18 cellular contexts compared by ENCODE assay signal in the genomic region with DNA sequence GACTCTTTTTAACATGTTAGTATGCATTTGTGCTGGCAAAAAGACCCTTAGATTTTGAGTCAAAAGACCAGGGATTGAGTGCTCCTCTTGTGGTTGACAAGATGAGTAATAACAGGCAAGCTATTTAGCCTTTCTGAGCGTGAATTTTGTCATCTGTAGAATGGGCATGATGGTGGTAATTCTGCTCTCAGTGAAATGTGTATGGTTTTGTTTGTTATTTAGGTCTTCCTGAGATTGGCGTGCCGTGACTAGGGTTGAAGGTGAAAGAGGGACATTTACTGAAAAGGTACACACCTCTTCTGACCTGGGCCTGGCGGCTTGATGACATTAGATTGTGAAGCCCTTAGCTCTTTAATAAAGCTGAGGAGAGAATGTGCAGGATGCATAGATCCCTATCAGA. TPM values are rescaled to one million over a fixed set of nuclear protein-coding genes. Genes with fewer than 3 reads are reported as not detected.
A peak's percentile ranks its signal among the peaks of the same experiment; 100 is the strongest.
DNase-seq lines count a peak whose midpoint lies in the region; ATAC-seq and TF ChIP-seq lines count a peak whose summit lies in the region.
"Had no signal": no experiment of that assay in that cellular context is flagged by ENCODE, and none has a peak within 500 bp of the region (broad histone marks: within the 10 kb centered on the region; RNA-seq: fewer than 3 reads in every experiment).

No MANE protein-coding gene starts in this region.

- no peaks in the 10 kb centered on the region for H3K36me3 ChIP-seq in Caco-2 (ENCODE audit: control insufficient read depth, insufficient read depth, low read length)
- no peaks in the 10 kb centered on the region for H3K36me3 ChIP-seq in GM23338 (ENCODE audit: insufficient read depth)
- H3K36me3 ChIP-seq: BLaER1, HAP-1, transverse colon had no signal

- H3K27me3 Mint-ChIP-seq in activated CD8-positive, alpha-beta memory T cell treated with anti-CD3 and anti-CD28 coated beads, Interleukin-2, amount 10 ng/mL, durations not matched to agents 7 days and 5 days: peaks cover 10% of the 10 kb centered on the region
- peaks cover 4% of the 10 kb centered on the region for H3K27me3 Mint-ChIP-seq in dendritic cell treated with granulocyte-macrophage colony-stimulating factor and Interleukin-4, amounts not matched to agents 40 ng/mL and 50 ng/mL, for 4 days
- H3K27me3 Mint-ChIP-seq in Caco-2 (ENCODE audit: insufficient read depth, unreplicated experiment) (peaks cover 16% of the 10 kb centered on the region), GM23338 (ENCODE audit: insufficient read depth, low read depth, poor library complexity) (no peaks in the 10 kb centered on the region)

- peak; percentile 61 for ATAC-seq in activated CD8-positive, alpha-beta memory T cell treated with anti-CD3 and anti-CD28 coated beads, Interleukin-2, amount 10 ng/mL, durations not matched to agents 7 days and 5 days
- ATAC-seq in GM21515 (IDR thresholded peaks at IDR 0.05; ENCODE audit: unreplicated experiment) (peak; percentile 50), HG03039 (IDR thresholded peaks at IDR 0.05; ENCODE audit: unreplicated experiment) (peak; percentile 81), GM23338 (no peak)
- ATAC-seq: stimulated activated memory B cell treated with anti-CD40 and anti-IgM and Interleukin-4, amounts not matched to agents 10 μg/mL and 1 μg/mL and 100 μg/mL, for 72 hours had no signal

- DNase-seq in activated CD8-positive, alpha-beta memory T cell treated with anti-CD3 and anti-CD28 coated beads, Interleukin-2, amount 10 ng/mL, durations not matched to agents 7 days and 5 days: no peak
- no peak for DNase-seq in activated CD8-positive, alpha-beta memory T cell treated with anti-CD3 and anti-CD28 coated beads, Interleukin-2, amount 50 U/mL, for 48 hours
- no peak for DNase-seq in Caco-2
- no peak for DNase-seq in HuH-7 (ENCODE audit: low spot score)
- DNase-seq in GM23338 (ENCODE audit: low spot score): no peak
- DNase-seq: activated CD4-positive, alpha-beta T cell treated with anti-CD3 and anti-CD28 coated beads, Interleukin-2, amount 50 U/mL, for 1 hour; activated T-cell treated with anti-CD3 and anti-CD28 coated beads, Interleukin-2, amount 50 U/mL, for 48 hours; dermis blood vessel endothelial cell; NCI-H2171; NCI-H748 treated with DMSO at 0.1 percent for 48 hours; transverse colon had no signal

- intact Hi-C loops in dendritic cell treated with granulocyte-macrophage colony-stimulating factor and Interleukin-4, amounts not matched to agents 40 ng/mL and 50 ng/mL, for 4 days (cut with micrococcal nuclease): no loop called here
- intact Hi-C loops in Caco-2 (cut with micrococcal nuclease; ENCODE audit: unreplicated experiment): loop anchor here (5.0 kb wide), 2 partner anchors 521 to 566 kb away; no protein-coding TSS in a partner anchor

- peaks cover 21% of the 10 kb centered on the region for H3K4me1 Mint-ChIP-seq in activated CD8-positive, alpha-beta memory T cell treated with anti-CD3 and anti-CD28 coated beads, Interleukin-2, amount 10 ng/mL, durations not matched to agents 7 days and 5 days
- H3K4me1 Mint-ChIP-seq in dendritic cell treated with granulocyte-macrophage colony-stimulating factor and Interleukin-4, amounts not matched to agents 40 ng/mL and 50 ng/mL, for 4 days (ENCODE audit: low read depth): peaks cover 36% of the 10 kb centered on the region
- H3K4me1 Mint-ChIP-seq in Caco-2 (ENCODE audit: low read depth, unreplicated experiment) (peaks cover 24% of the 10 kb centered on the region), GM23338 (no peaks in the 10 kb centered on the region)
- H3K4me1 Mint-ChIP-seq: stimulated activated memory B cell treated with anti-CD40 and anti-IgM and Interleukin-4, amounts not matched to agents 10 μg/mL and 1 μg/mL and 100 μg/mL, for 72 hours had no signal

- H2AFZ ChIP-seq in GM23338: no peak overlapping the region

- no peak overlapping the region for H3K27ac ChIP-seq in GM23338 (ENCODE audit: low read depth)
- H3K27ac ChIP-seq: BLaER1, epithelial cell of prostate, transverse colon had no signal

- no peaks in the 10 kb centered on the region; the same call in 1 of the 2 replicates for H3K27me3 ChIP-seq in Caco-2 (replicated peaks; ENCODE audit: control insufficient read depth, insufficient read depth, low read length)
- H3K27me3 ChIP-seq in GM23338 (ENCODE audit: insufficient read depth): no peaks in the 10 kb centered on the region
- H3K27me3 ChIP-seq: BLaER1, transverse colon had no signal

- no peak overlapping the region for H3K4me3 ChIP-seq in Caco-2 (ENCODE audit: low read depth, low read length)
- H3K4me3 ChIP-seq in GM23338: no peak overlapping the region
- H3K4me3 ChIP-seq: BLaER1, HAP-1, transverse colon had no signal

- no TSS peak for BruUV-seq in Caco-2 (replicated peaks; lab: Mats Ljungman, UMichigan)

- no peaks in the 10 kb centered on the region for H3K9me3 ChIP-seq in Caco-2
- H3K9me3 ChIP-seq: BLaER1, HAP-1, transverse colon had no signal

- H3K4me3 Mint-ChIP-seq in activated CD8-positive, alpha-beta memory T cell treated with anti-CD3 and anti-CD28 coated beads, Interleukin-2, amount 10 ng/mL, durations not matched to agents 7 days and 5 days: no peak overlapping the region
- no peak overlapping the region for H3K4me3 Mint-ChIP-seq in dendritic cell treated with granulocyte-macrophage colony-stimulating factor and Interleukin-4, amounts not matched to agents 40 ng/mL and 50 ng/mL, for 4 days
- H3K4me3 Mint-ChIP-seq in Caco-2 (ENCODE audit: unreplicated experiment) (no peak overlapping the region), GM23338 (no peak overlapping the region)
- H3K4me3 Mint-ChIP-seq: stimulated activated memory B cell treated with anti-CD40 and anti-IgM and Interleukin-4, amounts not matched to agents 10 μg/mL and 1 μg/mL and 100 μg/mL, for 72 hours had no signal

- no peak overlapping the region for H3K4me2 ChIP-seq in GM23338
- H3K4me2 ChIP-seq: BLaER1 had no signal

- H3K27ac Mint-ChIP-seq in activated CD8-positive, alpha-beta memory T cell treated with anti-CD3 and anti-CD28 coated beads, Interleukin-2, amount 10 ng/mL, durations not matched to agents 7 days and 5 days: peak overlapping the region; percentile 6
- H3K27ac Mint-ChIP-seq in dendritic cell treated with granulocyte-macrophage colony-stimulating factor and Interleukin-4, amounts not matched to agents 40 ng/mL and 50 ng/mL, for 4 days: peak overlapping the region; percentile 9
- no peak overlapping the region for H3K27ac Mint-ChIP-seq in Caco-2 (ENCODE audit: unreplicated experiment)
- no peak overlapping the region for H3K27ac Mint-ChIP-seq in GM23338
- H3K27ac Mint-ChIP-seq: stimulated activated memory B cell treated with anti-CD40 and anti-IgM and Interleukin-4, amounts not matched to agents 10 μg/mL and 1 μg/mL and 100 μg/mL, for 72 hours had no signal

- TF ChIP-seq CTCF in Caco-2 (IDR thresholded peaks at IDR 0.05; ENCODE audit: insufficient read depth in 1 of 2, low read depth in 1 of 2, low read length in 1 of 2, severe bottlenecking in 1 of 2, unreplicated experiment in 1 of 2) (no peak), GM23338 (conservative IDR thresholded peaks at IDR 0.05; ENCODE audit: low read depth in 2 of 2) (no peak)

- H3K4me1 ChIP-seq in Caco-2 (peaks cover 13% of the 10 kb centered on the region), GM23338 (ENCODE audit: insufficient read depth) (no peaks in the 10 kb centered on the region)
- H3K4me1 ChIP-seq: BLaER1, HAP-1 had no signal

- H3K9me3 Mint-ChIP-seq in activated CD8-positive, alpha-beta memory T cell treated with anti-CD3 and anti-CD28 coated beads, Interleukin-2, amount 10 ng/mL, durations not matched to agents 7 days and 5 days (ENCODE audit: low read depth): no peaks in the 10 kb centered on the region
- H3K9me3 Mint-ChIP-seq in dendritic cell treated with granulocyte-macrophage colony-stimulating factor and Interleukin-4, amounts not matched to agents 40 ng/mL and 50 ng/mL, for 4 days: peaks cover 13% of the 10 kb centered on the region
- H3K9me3 Mint-ChIP-seq in Caco-2 (ENCODE audit: unreplicated experiment) (no peaks in the 10 kb centered on the region), GM23338 (no peaks in the 10 kb centered on the region; the same call in 2 of the 3 replicates)
- H3K9me3 Mint-ChIP-seq: stimulated activated memory B cell treated with anti-CD40 and anti-IgM and Interleukin-4, amounts not matched to agents 10 μg/mL and 1 μg/mL and 100 μg/mL, for 72 hours had no signal

- CTCF ChIA-PET in activated CD8-positive, alpha-beta memory T cell treated with anti-CD3 and anti-CD28 coated beads, Interleukin-2, amount 10 ng/mL, durations not matched to agents 7 days and 5 days (lab: Charles Lee): interaction anchor here (0.7 to 3.6 kb wide), 14 partner anchors 8 to 427 kb away, joined by 3 to 22 read pairs (median 4); partner anchors contain the start of genes C11orf54, CEP295 and TAF1D
- CTCF ChIA-PET in Caco-2 (lab: Charles Lee): interaction anchor here (0.7 to 1.9 kb wide), 5 partner anchors 9 to 420 kb away, joined by 3 to 16 read pairs (median 4); partner anchors contain the start of gene CEP295

- no peaks in the 10 kb centered on the region for H3K79me2 ChIP-seq in GM23338 (replicated peaks; ENCODE audit: insufficient read depth)

- no peaks in the 10 kb centered on the region for H4K20me1 ChIP-seq in GM23338 (replicated peaks; ENCODE audit: insufficient read depth)
- H4K20me1 ChIP-seq: BLaER1 had no signal

- 0 out of 2 replicates have a peak, but pooled peaks cover 4% of the 10 kb centered on the region for H3K9me2 ChIP-seq in GM23338 (ENCODE audit: insufficient read depth)

- no peaks in the 10 kb centered on the region for H3F3A ChIP-seq in GM23338 (replicated peaks; ENCODE audit: low read depth)

- POLR2A ChIA-PET in Caco-2 (lab: Charles Lee): no interaction called here

- H3K36me3 Mint-ChIP-seq in activated CD8-positive, alpha-beta memory T cell treated with anti-CD3 and anti-CD28 coated beads, Interleukin-2, amount 10 ng/mL, durations not matched to agents 7 days and 5 days: no peaks in the 10 kb centered on the region
- no peaks in the 10 kb centered on the region for H3K36me3 Mint-ChIP-seq in dendritic cell treated with granulocyte-macrophage colony-stimulating factor and Interleukin-4, amounts not matched to agents 40 ng/mL and 50 ng/mL, for 4 days (ENCODE audit: low read depth)
- H3K36me3 Mint-ChIP-seq in Caco-2 (ENCODE audit: insufficient read depth, unreplicated experiment) (no peaks in the 10 kb centered on the region), GM23338 (ENCODE audit: low read depth) (no peaks in the 10 kb centered on the region)
- H3K36me3 Mint-ChIP-seq: stimulated activated memory B cell treated with anti-CD40 and anti-IgM and Interleukin-4, amounts not matched to agents 10 μg/mL and 1 μg/mL and 100 μg/mL, for 72 hours had no signal

TF ChIP-seq in GM23338, 12 proteins besides CTCF, POLR2A, EP300 and RAD21 (continues in another document):
- TF ChIP-seq JUNB (IDR thresholded peaks at IDR 0.05; ENCODE audit: unreplicated experiment) (no peak), ZNF114 (CRISPR knock-in tag; IDR thresholded peaks at IDR 0.05) (no peak)

RNA-seq across cellular contexts. Expression of gene CEP295, which starts 8.4 kb away (rescaled TPM):
- total RNA-seq in activated CD8-positive, alpha-beta memory T cell treated with anti-CD3 and anti-CD28 coated beads, Interleukin-2, amount 10 ng/mL, durations not matched to agents 7 days and 5 days: 10 to 100 TPM; 29.5 to 34.2 TPM
- 36.3 and 37.2 TPM in 2 replicates for total RNA-seq in Caco-2 (2022)
- total RNA-seq in GM23338 (2014; rRNA removed; shearing (Covaris generic)): 16.5 and 25.8 TPM in 2 replicates
- 5.7 and 7.4 TPM in 2 replicates for polyA plus RNA-seq in GM23338 (2016; fragmentation: Nextera tagmentation; extraction: Ambion mirVana)

Comparison
In these comparisons a context has a peak if more than half of its experiments do, and no peak if none do; other contexts are left out.
1. H3K27ac Mint-ChIP-seq: peak in activated CD8-positive, alpha-beta memory T cell treated with anti-CD3 and anti-CD28 coated beads, Interleukin-2, amount 10 ng/mL, durations not matched to agents 7 days and 5 days (single experiment) and dendritic cell treated with granulocyte-macrophage colony-stimulating factor and Interleukin-4, amounts not matched to agents 40 ng/mL and 50 ng/mL, for 4 days (single experiment); none in Caco-2 (single experiment) and GM23338 (single experiment).